1 cellular context compared by ENCODE assay signal in genomic region chr1:25126568-25126967, GRCh38.
TF ChIP-seq lines count a peak whose summit lies in the region.

No MANE protein-coding gene starts in this region.

TF ChIP-seq in GM23338, 12 proteins besides CTCF, POLR2A, EP300 and RAD21 (continued from another document):
- TF ChIP-seq ETS1 (IDR thresholded peaks at IDR 0.05) (no peak), CREB1 (CRISPR knock-in tag; IDR thresholded peaks at IDR 0.05; ENCODE audit: low read depth) (no peak), STAT1 (IDR thresholded peaks at IDR 0.05; ENCODE audit: unreplicated experiment) (no peak), POLR2AphosphoS5 (IDR thresholded peaks at IDR 0.05; ENCODE audit: low read depth) (no peak), JUNB (IDR thresholded peaks at IDR 0.05; ENCODE audit: unreplicated experiment) (no peak), ZNF114 (CRISPR knock-in tag; IDR thresholded peaks at IDR 0.05) (no peak), NANOG (IDR thresholded peaks at IDR 0.05; ENCODE audit: borderline replicate concordance) (no peak)
- TF ChIP-seq, protein P1, sequence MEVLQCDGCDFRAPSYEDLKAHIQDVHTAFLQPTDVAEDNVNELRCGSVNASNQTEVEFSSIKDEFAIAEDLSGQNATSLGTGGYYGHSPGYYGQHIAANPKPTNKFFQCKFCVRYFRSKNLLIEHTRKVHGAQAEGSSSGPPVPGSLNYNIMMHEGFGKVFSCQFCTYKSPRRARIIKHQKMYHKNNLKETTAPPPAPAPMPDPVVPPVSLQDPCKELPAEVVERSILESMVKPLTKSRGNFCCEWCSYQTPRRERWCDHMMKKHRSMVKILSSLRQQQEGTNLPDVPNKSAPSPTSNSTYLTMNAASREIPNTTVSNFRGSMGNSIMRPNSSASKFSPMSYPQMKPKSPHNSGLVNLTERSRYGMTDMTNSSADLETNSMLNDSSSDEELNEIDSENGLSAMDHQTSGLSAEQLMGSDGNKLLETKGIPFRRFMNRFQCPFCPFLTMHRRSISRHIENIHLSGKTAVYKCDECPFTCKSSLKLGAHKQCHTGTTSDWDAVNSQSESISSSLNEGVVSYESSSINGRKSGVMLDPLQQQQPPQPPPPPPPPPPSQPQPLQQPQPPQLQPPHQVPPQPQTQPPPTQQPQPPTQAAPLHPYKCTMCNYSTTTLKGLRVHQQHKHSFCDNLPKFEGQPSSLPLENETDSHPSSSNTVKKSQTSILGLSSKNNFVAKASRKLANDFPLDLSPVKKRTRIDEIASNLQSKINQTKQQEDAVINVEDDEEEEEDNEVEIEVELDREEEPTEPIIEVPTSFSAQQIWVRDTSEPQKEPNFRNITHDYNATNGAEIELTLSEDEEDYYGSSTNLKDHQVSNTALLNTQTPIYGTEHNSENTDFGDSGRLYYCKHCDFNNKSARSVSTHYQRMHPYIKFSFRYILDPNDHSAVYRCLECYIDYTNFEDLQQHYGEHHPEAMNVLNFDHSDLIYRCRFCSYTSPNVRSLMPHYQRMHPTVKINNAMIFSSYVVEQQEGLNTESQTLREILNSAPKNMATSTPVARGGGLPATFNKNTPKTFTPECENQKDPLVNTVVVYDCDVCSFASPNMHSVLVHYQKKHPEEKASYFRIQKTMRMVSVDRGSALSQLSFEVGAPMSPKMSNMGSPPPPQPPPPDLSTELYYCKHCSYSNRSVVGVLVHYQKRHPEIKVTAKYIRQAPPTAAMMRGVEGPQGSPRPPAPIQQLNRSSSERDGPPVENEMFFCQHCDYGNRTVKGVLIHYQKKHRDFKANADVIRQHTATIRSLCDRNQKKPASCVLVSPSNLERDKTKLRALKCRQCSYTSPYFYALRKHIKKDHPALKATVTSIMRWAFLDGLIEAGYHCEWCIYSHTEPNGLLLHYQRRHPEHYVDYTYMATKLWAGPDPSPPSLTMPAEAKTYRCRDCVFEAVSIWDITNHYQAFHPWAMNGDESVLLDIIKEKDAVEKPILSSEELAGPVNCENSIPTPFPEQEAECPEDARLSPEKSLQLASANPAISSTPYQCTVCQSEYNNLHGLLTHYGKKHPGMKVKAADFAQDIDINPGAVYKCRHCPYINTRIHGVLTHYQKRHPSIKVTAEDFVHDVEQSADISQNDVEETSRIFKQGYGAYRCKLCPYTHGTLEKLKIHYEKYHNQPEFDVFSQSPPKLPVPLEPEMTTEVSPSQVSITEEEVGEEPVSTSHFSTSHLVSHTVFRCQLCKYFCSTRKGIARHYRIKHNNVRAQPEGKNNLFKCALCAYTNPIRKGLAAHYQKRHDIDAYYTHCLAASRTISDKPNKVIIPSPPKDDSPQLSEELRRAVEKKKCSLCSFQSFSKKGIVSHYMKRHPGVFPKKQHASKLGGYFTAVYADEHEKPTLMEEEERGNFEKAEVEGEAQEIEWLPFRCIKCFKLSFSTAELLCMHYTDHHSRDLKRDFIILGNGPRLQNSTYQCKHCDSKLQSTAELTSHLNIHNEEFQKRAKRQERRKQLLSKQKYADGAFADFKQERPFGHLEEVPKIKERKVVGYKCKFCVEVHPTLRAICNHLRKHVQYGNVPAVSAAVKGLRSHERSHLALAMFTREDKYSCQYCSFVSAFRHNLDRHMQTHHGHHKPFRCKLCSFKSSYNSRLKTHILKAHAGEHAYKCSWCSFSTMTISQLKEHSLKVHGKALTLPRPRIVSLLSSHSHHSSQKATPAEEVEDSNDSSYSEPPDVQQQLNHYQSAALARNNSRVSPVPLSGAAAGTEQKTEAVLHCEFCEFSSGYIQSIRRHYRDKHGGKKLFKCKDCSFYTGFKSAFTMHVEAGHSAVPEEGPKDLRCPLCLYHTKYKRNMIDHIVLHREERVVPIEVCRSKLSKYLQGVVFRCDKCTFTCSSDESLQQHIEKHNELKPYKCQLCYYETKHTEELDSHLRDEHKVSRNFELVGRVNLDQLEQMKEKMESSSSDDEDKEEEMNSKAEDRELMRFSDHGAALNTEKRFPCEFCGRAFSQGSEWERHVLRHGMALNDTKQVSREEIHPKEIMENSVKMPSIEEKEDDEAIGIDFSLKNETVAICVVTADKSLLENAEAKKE (CRISPR knock-in tag; IDR thresholded peaks at IDR 0.05), result no peak
